In genomic region chr14:69543341-69544249, GRCh38 we compare ENCODE assay signal across 9 cellular contexts. TPM values are rescaled to one million over a fixed set of nuclear protein-coding genes. Genes with fewer than 3 reads are reported as not detected.
A peak's percentile ranks its signal among the peaks of the same experiment; 100 is the strongest.
DNase-seq lines count a peak whose midpoint lies in the region; ATAC-seq and TF ChIP-seq lines count a peak whose summit lies in the region.
"Had no signal": no experiment of that assay in that cellular context is flagged by ENCODE, and none has a peak within 500 bp of the region (broad histone marks: within the 10 kb centered on the region; RNA-seq: fewer than 3 reads in every experiment).

No MANE protein-coding gene starts in this region.

- H3K4me1 ChIP-seq in DND-41 (ENCODE audit: insufficient read depth, low read length): no peaks in the 10 kb centered on the region
- H3K4me1 ChIP-seq: gastrocnemius medialis had no signal

- no peak overlapping the region for H3K9ac ChIP-seq in DND-41 (ENCODE audit: low read depth, low read length)

- POLR2A ChIA-PET in activated CD4-positive, alpha-beta memory T cell treated with anti-CD3 and anti-CD28 coated beads, Interleukin-2, amount 10 ng/mL, durations not matched to agents 7 days and 5 days (lab: Charles Lee): interaction anchor here (1.0 kb wide), 1 partner anchor 224 kb away, joined by 3 read pairs; the partner anchor contains the start of gene SRSF5

- peak overlapping the region; percentile 36 for H3K4me3 Mint-ChIP-seq in activated CD4-positive, alpha-beta memory T cell treated with anti-CD3 and anti-CD28 coated beads, Interleukin-2, amount 10 ng/mL, durations not matched to agents 7 days and 5 days

- H3K79me2 ChIP-seq in DND-41 (ENCODE audit: insufficient read depth, low read length): no peaks in the 10 kb centered on the region

- H3K27me3 ChIP-seq in DND-41 (ENCODE audit: insufficient read depth, low read length, poor library complexity): peaks cover 26% of the 10 kb centered on the region

- no peaks in the 10 kb centered on the region for H3K36me3 Mint-ChIP-seq in activated CD4-positive, alpha-beta memory T cell treated with anti-CD3 and anti-CD28 coated beads, Interleukin-2, amount 10 ng/mL, durations not matched to agents 7 days and 5 days (ENCODE audit: low read depth)

- no peak overlapping the region for H3K27ac ChIP-seq in DND-41 (ENCODE audit: low read length)
- H3K27ac ChIP-seq: gastrocnemius medialis had no signal

- H3K4me1 Mint-ChIP-seq in activated CD4-positive, alpha-beta memory T cell treated with anti-CD3 and anti-CD28 coated beads, Interleukin-2, amount 10 ng/mL, durations not matched to agents 7 days and 5 days: peaks cover 21% of the 10 kb centered on the region

- no peak overlapping the region for H3K4me3 ChIP-seq in DND-41 (ENCODE audit: low read depth in 1 of 2, low read length in 2 of 2)
- H3K4me3 ChIP-seq: gastrocnemius medialis had no signal

- no peak for TF ChIP-seq CTCF in DND-41 (IDR thresholded peaks at IDR 0.05; ENCODE audit: borderline replicate concordance, extremely low read depth, low read length, poor library complexity, severe bottlenecking)

- H3K27me3 Mint-ChIP-seq in activated CD4-positive, alpha-beta memory T cell treated with anti-CD3 and anti-CD28 coated beads, Interleukin-2, amount 10 ng/mL, durations not matched to agents 7 days and 5 days: peaks cover 24% of the 10 kb centered on the region

- H3K9me3 ChIP-seq in DND-41 (ENCODE audit: insufficient read depth, low read length, severe bottlenecking): no peaks in the 10 kb centered on the region
- H3K9me3 ChIP-seq: gastrocnemius medialis had no signal

- CTCF ChIA-PET in activated CD4-positive, alpha-beta memory T cell treated with anti-CD3 and anti-CD28 coated beads, Interleukin-2, amount 10 ng/mL, durations not matched to agents 7 days and 5 days (lab: Charles Lee): interaction anchor here (1.0 to 1.8 kb wide), 3 partner anchors 10 to 40 kb away, joined by 3 to 9 read pairs (median 3); no protein-coding TSS in a partner anchor

- H3K9me3 Mint-ChIP-seq in activated CD4-positive, alpha-beta memory T cell treated with anti-CD3 and anti-CD28 coated beads, Interleukin-2, amount 10 ng/mL, durations not matched to agents 7 days and 5 days: no peaks in the 10 kb centered on the region

- DNase-seq in DND-41 (peak; percentile 23), Kasumi-1 (lab: John Stamatoyannopoulos, UW) (peak; percentile 45 to 61), glomerular visceral epithelial cell (ENCODE audit: extremely low spot score) (peak; percentile 90)
- peak; percentile 80 for DNase-seq in activated CD4-positive, alpha-beta memory T cell treated with anti-CD3 and anti-CD28 coated beads, Interleukin-2, amount 10 ng/mL, durations not matched to agents 7 days and 5 days
- peak; percentile 50 for DNase-seq in stimulated activated CD8-positive, alpha-beta memory T cell treated with anti-CD3 and anti-CD28 coated beads, Interleukin-4, amount 100 ng/mL, for 48 hours
- DNase-seq in stimulated activated naive CD4-positive, alpha-beta T cell (lab: John Stamatoyannopoulos, UW): no peak

- H3K36me3 ChIP-seq in DND-41 (ENCODE audit: insufficient read depth, low read length): no peaks in the 10 kb centered on the region
- H3K36me3 ChIP-seq: gastrocnemius medialis had no signal

- H3K27ac Mint-ChIP-seq in activated CD4-positive, alpha-beta memory T cell treated with anti-CD3 and anti-CD28 coated beads, Interleukin-2, amount 10 ng/mL, durations not matched to agents 7 days and 5 days: peak overlapping the region; percentile 55

- H3K4me2 ChIP-seq in DND-41 (ENCODE audit: insufficient read depth, low read length): no peak overlapping the region

- no peaks in the 10 kb centered on the region for H4K20me1 ChIP-seq in DND-41 (ENCODE audit: insufficient read depth, low read length)

- H2AFZ ChIP-seq in DND-41 (ENCODE audit: low read depth, low read length): no peak overlapping the region

- ATAC-seq in DND-41 (ENCODE audit: insufficient read depth, low read depth) (peak; percentile 52; the same call in 1 of the 3 replicates), GM18517 (IDR thresholded peaks at IDR 0.05; ENCODE audit: unreplicated experiment) (no peak), HG02642 (IDR thresholded peaks at IDR 0.05; ENCODE audit: poor library complexity, unreplicated experiment) (no peak)
- ATAC-seq: gastrocnemius medialis had no signal

RNA-seq across cellular contexts. Expression of gene CCDC177, which starts 31.1 kb away (rescaled TPM):
- total RNA-seq in activated CD4-positive, alpha-beta memory T cell treated with anti-CD3 and anti-CD28 coated beads, Interleukin-2, amount 10 ng/mL, durations not matched to agents 7 days and 5 days: not detected
- total RNA-seq: gastrocnemius medialis had no signal

RNA-seq across cellular contexts. Expression of gene PLEKHD1, which starts 59.1 kb away (rescaled TPM):
- total RNA-seq in activated CD4-positive, alpha-beta memory T cell treated with anti-CD3 and anti-CD28 coated beads, Interleukin-2, amount 10 ng/mL, durations not matched to agents 7 days and 5 days: under 1 TPM; 0.13 to 0.15 TPM

Comparison
In these comparisons a context has a peak if more than half of its experiments do, and no peak if none do; other contexts are left out.
1. DNase-seq: peak in DND-41 (single experiment), Kasumi-1 (2 of 2), activated CD4-positive, alpha-beta memory T cell treated with anti-CD3 and anti-CD28 coated beads, Interleukin-2, amount 10 ng/mL, durations not matched to agents 7 days and 5 days (single experiment), glomerular visceral epithelial cell (single experiment) and stimulated activated CD8-positive, alpha-beta memory T cell treated with anti-CD3 and anti-CD28 coated beads, Interleukin-4, amount 100 ng/mL, for 48 hours (single experiment); none in stimulated activated naive CD4-positive, alpha-beta T cell (0 of 6).